ENCODE assay signal across 10 cellular contexts in the genomic region with DNA sequence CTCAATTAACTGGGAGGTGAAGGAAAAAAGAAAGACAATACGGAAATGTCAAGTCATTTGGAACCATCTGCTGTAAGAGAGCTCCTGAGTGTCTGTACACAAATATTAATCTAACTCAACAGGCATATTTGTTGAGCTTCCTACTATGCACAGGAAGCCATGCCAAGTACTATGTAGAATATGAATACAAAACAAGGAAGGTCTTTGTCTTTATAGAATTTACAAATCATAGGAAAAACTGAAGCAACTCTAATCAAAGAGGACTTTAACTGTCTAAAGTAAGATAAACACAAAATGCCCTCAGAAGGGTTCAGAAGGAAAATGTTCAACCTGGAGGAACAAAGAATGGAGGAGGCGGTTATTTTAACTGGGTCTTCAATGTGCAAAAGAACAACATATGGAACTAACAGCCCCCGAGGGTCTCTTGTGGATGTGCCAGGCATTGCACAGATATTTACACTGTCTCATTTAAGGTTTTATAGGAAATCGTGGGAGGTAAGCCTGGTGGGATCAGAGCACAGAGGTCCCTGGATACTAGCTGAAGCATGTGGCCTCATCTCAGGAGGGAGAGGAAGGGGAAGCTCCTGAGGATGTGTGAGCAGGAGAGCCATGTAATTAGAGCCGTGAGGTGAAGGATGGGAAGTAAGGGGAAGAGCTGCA. TPM values are rescaled to one million over a fixed set of nuclear protein-coding genes. Genes with fewer than 3 reads are reported as not detected.
DNase-seq lines count a peak whose midpoint lies in the region; ATAC-seq, FAIRE-seq and TF ChIP-seq lines count a peak whose summit lies in the region.
"Had no signal": no experiment of that assay in that cellular context is flagged by ENCODE, and none has a peak within 500 bp of the region (broad histone marks: within the 10 kb centered on the region; RNA-seq: fewer than 3 reads in every experiment).

No MANE protein-coding gene starts in this region.

- H3K27ac ChIP-seq in C4-2B (peak overlapping the region; percentile 82), K562 (ENCODE audit: extremely low read depth, low read depth, low read length) (peak overlapping the region; percentile 30; the same call in 1 of the 3 replicates), ascending aorta (no peak overlapping the region)

- peaks cover 27% of the 10 kb centered on the region for H3K4me1 Mint-ChIP-seq in neural crest cell
- peaks cover 4% of the 10 kb centered on the region for H3K4me1 Mint-ChIP-seq in activated T-helper 2 cell treated with anti-CD3 and anti-CD28 coated beads, Interferon-gamma antibody, Interleukin-2, Interleukin-4, amounts not matched to agents 10 μg/mL and 5 μg/mL and 100 μg/mL, durations not matched to agents 14 hours and 24 hours and 36 hours (ENCODE audit: low read depth)

- no peak for FAIRE-seq in K562 (lab: Jason Lieb, UNC)

- no peaks in the 10 kb centered on the region for H3K9me3 ChIP-seq in Loucy (ENCODE audit: insufficient read depth, low read depth, low read length)
- no peaks in the 10 kb centered on the region for H3K9me3 ChIP-seq in K562 (replicated peaks; ENCODE audit: control insufficient read depth, insufficient read depth, low read depth, low read length)
- no peaks in the 10 kb centered on the region for H3K9me3 ChIP-seq in ascending aorta
- H3K9me3 ChIP-seq: uterus had no signal

- no peak for TF ChIP-seq RAD21 in K562 (CRISPR knock-in tag; conservative IDR thresholded peaks at IDR 0.05 in 1 of 2, IDR thresholded peaks at IDR 0.05 in 1 of 2)

- H3K4me2 ChIP-seq in Loucy (ENCODE audit: low read depth, low read length, poor library complexity, severe bottlenecking) (no peak overlapping the region), K562 (ENCODE audit: insufficient read depth, low read length) (no peak overlapping the region; the same call in 1 of the 2 replicates)

- H3K27me3 Mint-ChIP-seq in neural crest cell (ENCODE audit: low read depth): peaks cover 3% of the 10 kb centered on the region
- peaks cover 36% of the 10 kb centered on the region for H3K27me3 Mint-ChIP-seq in activated T-helper 2 cell treated with anti-CD3 and anti-CD28 coated beads, Interferon-gamma antibody, Interleukin-2, Interleukin-4, amounts not matched to agents 10 μg/mL and 5 μg/mL and 100 μg/mL, durations not matched to agents 14 hours and 24 hours and 36 hours (ENCODE audit: low read depth)

- no peak overlapping the region for H3K4me3 Mint-ChIP-seq in neural crest cell
- H3K4me3 Mint-ChIP-seq in activated T-helper 2 cell treated with anti-CD3 and anti-CD28 coated beads, Interferon-gamma antibody, Interleukin-2, Interleukin-4, amounts not matched to agents 10 μg/mL and 5 μg/mL and 100 μg/mL, durations not matched to agents 14 hours and 24 hours and 36 hours (ENCODE audit: low read depth): no peak overlapping the region

- peaks cover 9% of the 10 kb centered on the region for H3K9me3 Mint-ChIP-seq in neural crest cell
- H3K9me3 Mint-ChIP-seq in activated T-helper 2 cell treated with anti-CD3 and anti-CD28 coated beads, Interferon-gamma antibody, Interleukin-2, Interleukin-4, amounts not matched to agents 10 μg/mL and 5 μg/mL and 100 μg/mL, durations not matched to agents 14 hours and 24 hours and 36 hours: no peaks in the 10 kb centered on the region

- H3K4me3 ChIP-seq in Loucy (ENCODE audit: low read length, poor library complexity, severe bottlenecking) (no peak overlapping the region), K562 (no peak overlapping the region), ascending aorta (no peak overlapping the region)
- H3K4me3 ChIP-seq: uterus had no signal

- no peaks in the 10 kb centered on the region for H3F3A ChIP-seq in Loucy (ENCODE audit: low read depth)

- no peak overlapping the region for H2AFZ ChIP-seq in Loucy (ENCODE audit: low read length)
- H2AFZ ChIP-seq in K562 (ENCODE audit: low read depth, low read length): peak overlapping the region; percentile 66

- H3K27ac Mint-ChIP-seq in neural crest cell (ENCODE audit: unreplicated experiment): peak overlapping the region; percentile 72
- H3K27ac Mint-ChIP-seq in activated T-helper 2 cell treated with anti-CD3 and anti-CD28 coated beads, Interferon-gamma antibody, Interleukin-2, Interleukin-4, amounts not matched to agents 10 μg/mL and 5 μg/mL and 100 μg/mL, durations not matched to agents 14 hours and 24 hours and 36 hours: no peak overlapping the region

- H3K9me2 ChIP-seq in Loucy (replicated peaks; ENCODE audit: low read depth, low read length): no peaks in the 10 kb centered on the region

- ATAC-seq in K562: peak; percentile 71
- ATAC-seq: Panc1 had no signal

- CTCF ChIA-PET in K562 (lab: Yijun Ruan, JAX; ENCODE audit: low intra/inter-chr PET ratio): no interaction called here

- in situ Hi-C loops in K562 (cut with MboI): no loop called here

- intact Hi-C loops in K562 (cut with micrococcal nuclease) (no loop called here), ascending aorta (cut with DNase I) (no loop called here)
- intact Hi-C loops in activated T-helper 2 cell treated with anti-CD3 and anti-CD28 coated beads, Interferon-gamma antibody, Interleukin-2, Interleukin-4, amounts not matched to agents 10 μg/mL and 5 μg/mL and 100 μg/mL, durations not matched to agents 14 hours and 24 hours and 36 hours (cut with micrococcal nuclease): no loop called here

- H3K36me3 ChIP-seq in Loucy (ENCODE audit: insufficient read depth, low read length): no peaks in the 10 kb centered on the region
- H3K36me3 ChIP-seq in K562 (ENCODE audit: control insufficient read depth, insufficient read depth, low read length): no peaks in the 10 kb centered on the region; the same call in 2 of the 3 replicates
- peaks cover 5 to 17% of the 10 kb centered on the region in 2 donors for H3K36me3 ChIP-seq in ascending aorta
- H3K36me3 ChIP-seq: uterus had no signal

- no peaks in the 10 kb centered on the region for H3K9me1 ChIP-seq in K562 (ENCODE audit: control insufficient read depth, insufficient read depth, low read length)

- TF ChIP-seq CTCF in C4-2B (conservative IDR thresholded peaks at IDR 0.05): no peak
- TF ChIP-seq CTCF in Loucy (conservative IDR thresholded peaks at IDR 0.05; ENCODE audit: low read length): peak; percentile 50
- TF ChIP-seq CTCF in K562 (IDR thresholded peaks at IDR 0.05 in 2 of 3, conservative IDR thresholded peaks at IDR 0.05 in 1 of 3; ENCODE audit: insufficient read depth in 2 of 3, low read depth in 1 of 3, low read length in 3 of 3): 0 out of 6 replicates have a peak, but pooled peaks of 1 of the 3 experiments have one; percentile 25
- no peak for TF ChIP-seq CTCF in neural crest cell (conservative IDR thresholded peaks at IDR 0.05)
- TF ChIP-seq CTCF in ascending aorta (IDR thresholded peaks at IDR 0.05): no peak

- POLR2A ChIA-PET in K562 (lab: Yijun Ruan, JAX): interaction anchor here (1.4 to 2.5 kb wide), 3 partner anchors 11 to 262 kb away, joined by 5 to 11 read pairs (median 8); partner anchors contain the start of gene TLR6

- H3K36me3 Mint-ChIP-seq in neural crest cell (ENCODE audit: low read depth): peaks cover 9% of the 10 kb centered on the region
- no peaks in the 10 kb centered on the region for H3K36me3 Mint-ChIP-seq in activated T-helper 2 cell treated with anti-CD3 and anti-CD28 coated beads, Interferon-gamma antibody, Interleukin-2, Interleukin-4, amounts not matched to agents 10 μg/mL and 5 μg/mL and 100 μg/mL, durations not matched to agents 14 hours and 24 hours and 36 hours (ENCODE audit: low read depth)

- no peaks in the 10 kb centered on the region for H3K79me2 ChIP-seq in Loucy (ENCODE audit: insufficient read depth, low read length)
- H3K79me2 ChIP-seq in K562 (ENCODE audit: control insufficient read depth, insufficient read depth, low read length): peaks cover 2% of the 10 kb centered on the region; the same call in 1 of the 3 replicates

- DNase-seq in K562 (ENCODE audit: extremely low read depth in 1 of 4, low spot score in 3 of 4) (no peak), neural crest cell (ENCODE audit: low read depth, low spot score) (no peak), ascending aorta (ENCODE audit: low spot score in 2 of 2) (no peak), NCI-H2227 treated with DMSO at 0.1 percent for 48 hours (lab: John Stamatoyannopoulos, UW) (no peak)
- no peak for DNase-seq in activated T-helper 2 cell treated with anti-CD3 and anti-CD28 coated beads, Interferon-gamma antibody, Interleukin-2, Interleukin-4, amounts not matched to agents 10 μg/mL and 5 μg/mL and 100 μg/mL, durations not matched to agents 14 hours and 24 hours and 36 hours (ENCODE audit: low spot score)
- no peak for DNase-seq in activated T-cell treated with anti-CD3 and anti-CD28 coated beads, Interleukin-2, amount 50 U/mL, for 48 hours
- DNase-seq: uterus had no signal

- no peak for TF ChIP-seq EP300 in K562 (IDR thresholded peaks at IDR 0.05; ENCODE audit: low read length)

- no TSS peak for BruUV-seq in K562 (replicated peaks; lab: Mats Ljungman, UMichigan)

- no peak for TF ChIP-seq POLR2A in K562 (conservative IDR thresholded peaks at IDR 0.05)

- no peaks in the 10 kb centered on the region for H3K27me3 ChIP-seq in Loucy (ENCODE audit: insufficient read depth, low read length, poor library complexity, severe bottlenecking)
- no peaks in the 10 kb centered on the region for H3K27me3 ChIP-seq in K562 (ENCODE audit: control insufficient read depth in 2 of 2, insufficient read depth in 2 of 2, low read length in 2 of 2)
- no peaks in the 10 kb centered on the region for H3K27me3 ChIP-seq in ascending aorta
- H3K27me3 ChIP-seq: uterus had no signal

- H3K9ac ChIP-seq in Loucy (ENCODE audit: low read depth, low read length, poor library complexity, severe bottlenecking) (no peak overlapping the region), K562 (ENCODE audit: insufficient read depth in 1 of 2, low read depth in 2 of 2, low read length in 2 of 2) (no peak overlapping the region; a peak in 1 of 4 replicates)

- H4K20me1 ChIP-seq in Loucy (ENCODE audit: insufficient read depth, low read length, poor library complexity, severe bottlenecking) (no peaks in the 10 kb centered on the region), K562 (replicated peaks; ENCODE audit: control insufficient read depth, insufficient read depth, low read length) (0 out of 2 replicates have a peak, but pooled peaks cover 3% of the 10 kb centered on the region)

- 43% methylated on average over 5 of the region's 5 CpGs for WGBS in K562 (ENCODE audit: insufficient coverage, low coverage, missing lambda C conversion rate)

- H3K4me1 ChIP-seq in Loucy (ENCODE audit: insufficient read depth, low read length, poor library complexity, severe bottlenecking) (no peaks in the 10 kb centered on the region), K562 (replicated peaks in 1 of 2; ENCODE audit: control insufficient read depth in 2 of 2, insufficient read depth in 2 of 2, low read length in 2 of 2) (peaks cover 2 to 20% of the 10 kb centered on the region in 2 experiments; a peak in 4 of 5 replicates), ascending aorta (peaks cover 0 to 13% of the 10 kb centered on the region in 2 donors)

RNA-seq across cellular contexts. Expression of gene FAM114A1, which starts 5.8 kb away (rescaled TPM):
- total RNA-seq in K562 (2011; cell fraction: chromatin; rRNA removed; ENCODE audit: low replicate concordance): 39.9 and 41.6 TPM in 2 replicates
- 22.4 and 27.0 TPM in 2 replicates for total RNA-seq in K562 (2011; cell fraction: nucleolus; rRNA removed)
- total RNA-seq in K562 (2011; cell fraction: nucleoplasm; rRNA removed): 20.4 and 26.9 TPM in 2 replicates
- total RNA-seq in K562 (2014; rRNA removed) (2.6 and 3.1 TPM in 2 replicates), K562 (2014; rRNA removed; fragmentation: Illumina TruSeq; extraction: Trizol) (4.3 and 5.3 TPM in 2 replicates), K562 (2015; rRNA removed; fragmentation: Illumina TruSeq; extraction: Trizol) (4.4 and 5.0 TPM in 2 replicates), K562 (2021) (5.1 and 6.6 TPM in 2 replicates), neural crest cell (11.3 and 13.4 TPM in 2 replicates), ascending aorta (45.7 TPM)
- polyA plus RNA-seq in K562 (2011; rRNA removed) (12.0 and 25.4 TPM in 2 replicates), K562 (2014; fragmentation: Illumina TruSeq; extraction: Trizol) (3.4 and 5.4 TPM in 2 replicates), K562 (2014; fragmentation: Nextera tagmentation; extraction: Ambion mirVana) (1 to 10 TPM; 1.8 to 2.6 TPM), K562 (2014; rRNA removed) (4.5 and 5.3 TPM in 2 replicates)
- polyA plus RNA-seq in K562 (2011; cell fraction: cytosol; rRNA removed): 12.8 and 23.1 TPM in 2 replicates
- 12.7 and 20.4 TPM in 2 replicates for polyA plus RNA-seq in K562 (2011; cell fraction: nucleus; rRNA removed)
- 3.7 and 6.7 TPM in 2 replicates for polyA plus RNA-seq in K562 (2012)
- 13.6 and 24.1 TPM in 2 replicates for polyA minus RNA-seq in K562 (2011; rRNA and poly(A)+ RNA removed)
- 3.8 and 7.8 TPM in 2 replicates for polyA minus RNA-seq in K562 (2011; cell fraction: cytosol; rRNA and poly(A)+ RNA removed)
- polyA minus RNA-seq in K562 (2011; cell fraction: nucleus; rRNA and poly(A)+ RNA removed): 6.9 and 27.2 TPM in 2 replicates
- total RNA-seq in activated T-helper 2 cell treated with anti-CD3 and anti-CD28 coated beads, Interferon-gamma antibody, Interleukin-2, Interleukin-4, amounts not matched to agents 10 μg/mL and 5 μg/mL and 100 μg/mL, durations not matched to agents 14 hours and 24 hours and 36 hours: 0.14 and 0.67 TPM in 2 replicates

RNA-seq across cellular contexts. Expression of gene TLR6, which starts 16.8 kb away (rescaled TPM):
- 1.7 and 5.7 TPM in 2 replicates for total RNA-seq in K562 (2011; cell fraction: chromatin; rRNA removed; ENCODE audit: low replicate concordance)
- total RNA-seq in K562 (2011; cell fraction: nucleolus; rRNA removed): 1.0 and 1.4 TPM in 2 replicates
- 2.3 and 3.6 TPM in 2 replicates for total RNA-seq in K562 (2011; cell fraction: nucleoplasm; rRNA removed)
- total RNA-seq in K562 (2014; rRNA removed) (0.64 and 0.65 TPM in 2 replicates), K562 (2014; rRNA removed; fragmentation: Illumina TruSeq; extraction: Trizol) (1.4 and 1.6 TPM in 2 replicates), K562 (2015; rRNA removed; fragmentation: Illumina TruSeq; extraction: Trizol) (0.68 and 0.91 TPM in 2 replicates), K562 (2021) (0.95 and 1.5 TPM in 2 replicates), neural crest cell (0.11 and 0.19 TPM in 2 replicates), ascending aorta (0.11 TPM)
- polyA plus RNA-seq in K562 (2011; rRNA removed) (0.69 and 1.9 TPM in 2 replicates), K562 (2014; fragmentation: Illumina TruSeq; extraction: Trizol) (1.1 and 1.3 TPM in 2 replicates), K562 (2014; fragmentation: Nextera tagmentation; extraction: Ambion mirVana) (under 1 TPM; 0.08 to 0.45 TPM), K562 (2014; rRNA removed) (0.62 and 1.00 TPM in 2 replicates)
- polyA plus RNA-seq in K562 (2011; cell fraction: cytosol; rRNA removed): 0.36 and 0.41 TPM in 2 replicates
- 0.45 and 0.51 TPM in 2 replicates for polyA plus RNA-seq in K562 (2011; cell fraction: nucleus; rRNA removed)
- 0.76 and 1.0 TPM in 2 replicates for polyA plus RNA-seq in K562 (2012)
- 1.7 and 2.6 TPM in 2 replicates for polyA minus RNA-seq in K562 (2011; rRNA and poly(A)+ RNA removed)
- 0.46 and 1.3 TPM in 2 replicates for polyA minus RNA-seq in K562 (2011; cell fraction: cytosol; rRNA and poly(A)+ RNA removed)
- 0.54 and 0.67 TPM in 2 replicates for polyA minus RNA-seq in K562 (2011; cell fraction: nucleus; rRNA and poly(A)+ RNA removed)
- total RNA-seq in activated T-helper 2 cell treated with anti-CD3 and anti-CD28 coated beads, Interferon-gamma antibody, Interleukin-2, Interleukin-4, amounts not matched to agents 10 μg/mL and 5 μg/mL and 100 μg/mL, durations not matched to agents 14 hours and 24 hours and 36 hours: 0.37 and 0.48 TPM in 2 replicates

Comparison
In these comparisons a context has a peak if more than half of its experiments do, and no peak if none do; other contexts are left out.
1. H3K27ac ChIP-seq: peak in C4-2B (single experiment) and K562 (single experiment); none in ascending aorta (0 of 2).